ENCODE assay signal across 24 cellular contexts in genomic region chr1:51355382-51355781, GRCh38. TPM values are rescaled to one million over a fixed set of nuclear protein-coding genes. Genes with fewer than 3 reads are reported as not detected.
DNase-seq lines count a peak whose midpoint lies in the region; ATAC-seq, FAIRE-seq and TF ChIP-seq lines count a peak whose summit lies in the region.
"Had no signal": no experiment of that assay in that cellular context is flagged by ENCODE, and none has a peak within 500 bp of the region (broad histone marks: within the 10 kb centered on the region; RNA-seq: fewer than 3 reads in every experiment).

No MANE protein-coding gene starts in this region.

- 100% methylated on average over 1 of the region's 1 CpG for WGBS in HepG2 (ENCODE audit: low lambda C conversion rate)
- WGBS in right lobe of liver (ENCODE audit: insufficient coverage, low coverage, low lambda C conversion rate, missing lambda C conversion rate) = 86% methylated on average over 1 of the region's 1 CpG
- WGBS in IMR-90 (ENCODE audit: extremely low coverage in 2 of 2, insufficient read length in 1 of 2), 2 experiments = no CpG with 5 or more reads among the region's 1 CpG

- H3K4me1 ChIP-seq in HepG2 (ENCODE audit: insufficient read depth, low read length) (peaks cover 14% of the 10 kb centered on the region), right lobe of liver (no peaks in the 10 kb centered on the region), IMR-90 (ENCODE audit: control insufficient read depth, insufficient read depth, low read length) (no peaks in the 10 kb centered on the region)
- H3K4me1 ChIP-seq: BE2C had no signal

- H4K5ac ChIP-seq in IMR-90 (ENCODE audit: low read depth, low read length) = no peak overlapping the region

- intact Hi-C loops in HepG2 (cut with micrococcal nuclease; ENCODE audit: unreplicated experiment) = no loop called here
- intact Hi-C loops in right lobe of liver (cut with DNase I) = no loop called here
- intact Hi-C loops in IMR-90 (cut with micrococcal nuclease) = no loop called here

- H3K4me3 ChIP-seq in HepG2 (replicated peaks in 1 of 3; ENCODE audit: insufficient read depth in 1 of 3, low read depth in 2 of 3, low read length in 3 of 3) = no peak overlapping the region
- no peak overlapping the region for H3K4me3 ChIP-seq in right lobe of liver
- H3K4me3 ChIP-seq in IMR-90 (ENCODE audit: insufficient read depth, low read depth, low read length) = no peak overlapping the region
- H3K4me3 ChIP-seq: BLaER1 had no signal

- H4K91ac ChIP-seq in IMR-90 (ENCODE audit: insufficient read depth, low read depth, low read length) = no peak overlapping the region

- no peak overlapping the region for H3K23ac ChIP-seq in IMR-90 (ENCODE audit: low read depth, low read length)

- TF ChIP-seq POLR2A in HepG2 (IDR thresholded peaks at IDR 0.05; ENCODE audit: insufficient read depth in 1 of 2, low read depth in 2 of 2, low read length in 2 of 2) (no peak), right lobe of liver (IDR thresholded peaks at IDR 0.05) (no peak), IMR-90 (IDR thresholded peaks at IDR 0.05; ENCODE audit: low read depth, low read length) (no peak), GM12892 (IDR thresholded peaks at IDR 0.05; ENCODE audit: low read depth, low read length) (no peak)

- no peak overlapping the region for H2BK120ac ChIP-seq in IMR-90 (ENCODE audit: low read depth, low read length)

- POLR2A ChIA-PET in HepG2 (lab: Yijun Ruan, JAX) = no interaction called here
- POLR2A ChIA-PET in IMR-90 (lab: Charles Lee; ENCODE audit: unreplicated experiment) = no interaction called here

- H4K20me1 ChIP-seq in HepG2 (ENCODE audit: insufficient read depth, low read length) (no peaks in the 10 kb centered on the region), IMR-90 (ENCODE audit: insufficient read depth, low read length) (no peaks in the 10 kb centered on the region)
- H4K20me1 ChIP-seq: BLaER1 had no signal

- in situ Hi-C loops in HepG2 (cut with HindIII; ENCODE audit: extremely low pct_ligation_motif_present, low pct_unique_long_range_greater_than_20kb) (no loop called here), IMR-90 (cut with MboI; ENCODE audit: low sequenced_read_pairs) (no loop called here)

- TF ChIP-seq CTCF in HepG2 (CRISPR knock-in tag; IDR thresholded peaks at IDR 0.05) = no peak
- TF ChIP-seq CTCF in right lobe of liver (IDR thresholded peaks at IDR 0.05) = no peak
- no peak for TF ChIP-seq CTCF in IMR-90 (conservative IDR thresholded peaks at IDR 0.05; ENCODE audit: low read depth, low read length)

- no peak overlapping the region for H3K4ac ChIP-seq in IMR-90 (ENCODE audit: low read depth, low read length)

- no peak for ATAC-seq in HepG2
- ATAC-seq in right lobe of liver = no peak
- ATAC-seq in IMR-90 (ENCODE audit: low read depth) = no peak

- H2AK9ac ChIP-seq in IMR-90 (replicated peaks; ENCODE audit: low read depth, low read length, poor library complexity) = no peak overlapping the region

- no peak overlapping the region for H3K14ac ChIP-seq in IMR-90 (replicated peaks; ENCODE audit: low read depth, low read length)

- H4K8ac ChIP-seq in IMR-90 (ENCODE audit: low read depth in 2 of 2, low read length in 2 of 2) = no peak overlapping the region

- H3K9me1 ChIP-seq in IMR-90 (ENCODE audit: insufficient read depth, low read length) = 0 out of 2 replicates have a peak, but pooled peaks cover 3% of the 10 kb centered on the region

- no peaks in the 10 kb centered on the region for H3K27me3 ChIP-seq in HepG2 (ENCODE audit: control insufficient read depth in 1 of 2, insufficient read depth in 2 of 2, low read length in 2 of 2)
- no peaks in the 10 kb centered on the region for H3K27me3 ChIP-seq in right lobe of liver
- no peaks in the 10 kb centered on the region for H3K27me3 ChIP-seq in IMR-90 (ENCODE audit: control insufficient read depth, insufficient read depth, low read length)
- H3K27me3 ChIP-seq: BE2C, BLaER1 had no signal

- TF ChIP-seq RAD21 in HepG2 (CRISPR knock-in tag; IDR thresholded peaks at IDR 0.05) (no peak), IMR-90 (IDR thresholded peaks at IDR 0.05; ENCODE audit: low read length) (no peak)

- H3K4me2 ChIP-seq in HepG2 (ENCODE audit: low read depth, low read length) = no peak overlapping the region
- H3K4me2 ChIP-seq in IMR-90 (ENCODE audit: low read depth, low read length) = no peak overlapping the region
- H3K4me2 ChIP-seq: BLaER1 had no signal

- no peak overlapping the region for H2AFZ ChIP-seq in HepG2 (ENCODE audit: low read length)
- no peak overlapping the region for H2AFZ ChIP-seq in IMR-90 (replicated peaks; ENCODE audit: low read length, poor library complexity)

- H3K36me3 ChIP-seq in HepG2 (replicated peaks in 1 of 2; ENCODE audit: control insufficient read depth in 1 of 2, insufficient read depth in 2 of 2, low read length in 2 of 2) (peaks cover 2 to 20% of the 10 kb centered on the region in 2 experiments; a peak in 3 of 5 replicates), right lobe of liver (peaks cover 0 to 20% (median 3%) of the 10 kb centered on the region in 4 donors), IMR-90 (ENCODE audit: control insufficient read depth, insufficient read depth, low read length) (peaks cover 12% of the 10 kb centered on the region)
- H3K36me3 ChIP-seq: BE2C had no signal

- H3K79me2 ChIP-seq in HepG2 (ENCODE audit: insufficient read depth, low read length) = no peaks in the 10 kb centered on the region

- BruUV-seq in HepG2 (replicated peaks; lab: Mats Ljungman, UMichigan) (no TSS peak), IMR-90 (replicated peaks; lab: Mats Ljungman, UMichigan) (no TSS peak)

- H3K18ac ChIP-seq in IMR-90 (ENCODE audit: low read depth, low read length) = no peak overlapping the region

- H3K9me3 ChIP-seq in HepG2 (ENCODE audit: low read length) (no peaks in the 10 kb centered on the region), right lobe of liver (no peaks in the 10 kb centered on the region), IMR-90 (ENCODE audit: control insufficient read depth, insufficient read depth, low read length) (no peaks in the 10 kb centered on the region)
- H3K9me3 ChIP-seq: BE2C, BLaER1 had no signal

- no peak for DNase-seq in HepG2 (ENCODE audit: low spot score)
- DNase-seq in right lobe of liver = no peak
- no peak for DNase-seq in GM19239 (ENCODE audit: insufficient read length, low spot score)
- no peak for DNase-seq in IMR-90
- DNase-seq in DMS79 treated with DMSO at 0.1 percent for 48 hours (lab: John Stamatoyannopoulos, UW) = no peak
- no peak for DNase-seq in SHP77 treated with DMSO at 0.1 percent for 48 hours (lab: John Stamatoyannopoulos, UW)
- no peak for DNase-seq in GM12892 (ENCODE audit: insufficient read length)
- DNase-seq: ACHN; BE2C; C1 segment of cervical spinal cord; CD4-positive, alpha-beta memory T cell; CD4-positive, CD25-positive, alpha-beta regulatory T cell; CD8-positive, alpha-beta memory T cell; COR-L47; DMS 273 treated with DMSO at 0.1 percent for 48 hours; DMS153; DMS53; DMS79; GF-D8 had no signal

- H3K79me1 ChIP-seq in IMR-90 (ENCODE audit: low read depth in 1 of 2, low read length in 2 of 2) = no peaks in the 10 kb centered on the region; a peak in 1 of 4 replicates

- H2BK20ac ChIP-seq in IMR-90 (ENCODE audit: low read depth, low read length) = no peak overlapping the region

- CTCF ChIA-PET in HepG2 (lab: Yijun Ruan, JAX; ENCODE audit: low intra/inter-chr PET ratio, low total read pairs) = no interaction called here
- CTCF ChIA-PET in IMR-90 (lab: Yijun Ruan, JAX) = no interaction called here

- H3K9ac ChIP-seq in HepG2 (ENCODE audit: insufficient read depth, low read depth, low read length) (no peak overlapping the region), IMR-90 (ENCODE audit: low read depth, low read length) (no peak overlapping the region)
- H3K9ac ChIP-seq: BLaER1 had no signal

- TF ChIP-seq EP300 in HepG2 (IDR thresholded peaks at IDR 0.05; ENCODE audit: low read depth in 2 of 2, low read length in 2 of 2) = no peak
- TF ChIP-seq EP300 in HepG2 (CRISPR knock-in tag; IDR thresholded peaks at IDR 0.05; ENCODE audit: borderline replicate concordance) = no peak

- FAIRE-seq in HepG2 (lab: Jason Lieb, UNC) (no peak), GM19239 (lab: Jason Lieb, UNC) (peak; percentile 54), islet of Langerhans (lab: Jason Lieb, UNC) (peak; percentile 81), GM12892 (lab: Jason Lieb, UNC) (no peak)
- FAIRE-seq: GM12891 had no signal

- no peak overlapping the region for H3K27ac ChIP-seq in HepG2 (ENCODE audit: extremely low read length, insufficient read depth, low read length)
- H3K27ac ChIP-seq in right lobe of liver = no peak overlapping the region
- no peak overlapping the region for H3K27ac ChIP-seq in IMR-90 (ENCODE audit: insufficient read depth, low read length)
- H3K27ac ChIP-seq: 22Rv1, BLaER1 had no signal

- H2BK15ac ChIP-seq in IMR-90 (ENCODE audit: low read depth, low read length) = no peak overlapping the region

- no peak overlapping the region for H2AK5ac ChIP-seq in IMR-90 (ENCODE audit: low read depth, low read length)

- dilution Hi-C loops in IMR-90 (cut with HindIII; ENCODE audit: low sequenced_read_pairs, unreplicated experiment) = no loop called here

- no peak overlapping the region for H3K56ac ChIP-seq in IMR-90 (ENCODE audit: extremely low read depth, insufficient read depth, low read length)

- H2BK5ac ChIP-seq in IMR-90 (ENCODE audit: low read depth, low read length, poor library complexity, severe bottlenecking) = no peak overlapping the region

RNA-seq across cellular contexts. Expression of gene TTC39A, which starts 25.0 kb away (rescaled TPM):
- 0.33 and 0.90 TPM in 2 replicates for total RNA-seq in HepG2 (2016; rRNA removed; fragmentation: Illumina TruSeq; extraction: Trizol)
- 0.44 and 0.61 TPM in 2 replicates for total RNA-seq in HepG2 (2016; cell fraction: cytosol; rRNA removed; fragmentation: Illumina TruSeq; extraction: Trizol; ENCODE audit: low read depth)
- total RNA-seq in HepG2 (2016; cell fraction: insoluble cytoplasmic fraction; rRNA removed; fragmentation: Illumina TruSeq; extraction: Trizol) = 0.48 and 1.2 TPM in 2 replicates
- total RNA-seq in HepG2 (2016; cell fraction: membrane; rRNA removed; fragmentation: Illumina TruSeq; extraction: Trizol) = 0.79 and 1.1 TPM in 2 replicates
- total RNA-seq in HepG2 (2016; cell fraction: nucleus; rRNA removed; fragmentation: Illumina TruSeq; extraction: Trizol) = 0.50 and 0.81 TPM in 2 replicates
- 1.5 and 1.7 TPM in 2 replicates for polyA plus RNA-seq in HepG2 (2011; rRNA removed)
- polyA plus RNA-seq in HepG2 (2011; cell fraction: cytosol; rRNA removed) = 0.79 and 1.2 TPM in 2 replicates
- 1.1 and 1.7 TPM in 2 replicates for polyA plus RNA-seq in HepG2 (2011; cell fraction: nucleus; rRNA removed)
- 0.32 and 0.73 TPM in 2 replicates for polyA plus RNA-seq in HepG2 (2012)
- polyA plus RNA-seq in HepG2 (2016; cell fraction: cytosol; fragmentation: Illumina TruSeq; extraction: Trizol; ENCODE audit: low read depth) = 0.38 and 0.95 TPM in 2 replicates
- 1.2 and 1.3 TPM in 2 replicates for polyA plus RNA-seq in HepG2 (2016; cell fraction: insoluble cytoplasmic fraction; fragmentation: Illumina TruSeq; extraction: Trizol; ENCODE audit: low read depth)
- 0.62 and 0.74 TPM in 2 replicates for polyA plus RNA-seq in HepG2 (2016; cell fraction: membrane; fragmentation: Illumina TruSeq; extraction: Trizol; ENCODE audit: low read depth)
- polyA plus RNA-seq in HepG2 (2016; cell fraction: nucleus; fragmentation: Illumina TruSeq; extraction: Trizol; ENCODE audit: insufficient read depth, low read depth) = 1.8 and 2.5 TPM in 2 replicates
- polyA minus RNA-seq in HepG2 (2011; rRNA and poly(A)+ RNA removed; ENCODE audit: low replicate concordance) = 0.47 and 1.9 TPM in 2 replicates
- 1.2 and 1.3 TPM in 2 replicates for polyA minus RNA-seq in HepG2 (2011; cell fraction: cytosol; rRNA and poly(A)+ RNA removed)
- 0.77 and 1.4 TPM in 2 replicates for polyA minus RNA-seq in HepG2 (2011; cell fraction: nucleus; rRNA and poly(A)+ RNA removed)
- 1 to 10 TPM in 5 of 6 experiments, under 1 TPM in 1; 0.34 to 8.5 (median 3.4) TPM for total RNA-seq in right lobe of liver
- total RNA-seq in IMR-90 (2012; rRNA removed) = 0.28 and 0.72 TPM in 2 replicates
- 0.62 and 0.79 TPM in 2 replicates for polyA plus RNA-seq in IMR-90 (2012; rRNA removed)
- 0.08 and 0.42 TPM in 2 replicates for polyA plus RNA-seq in IMR-90 (2012; cell fraction: cytosol; rRNA removed)
- 0.40 and 0.60 TPM in 2 replicates for polyA plus RNA-seq in IMR-90 (2012; cell fraction: nucleus; rRNA removed; ENCODE audit: low replicate concordance)
- polyA plus RNA-seq in GM12892 (2012; ENCODE audit: missing spikeins) = 2.0 TPM
- total RNA-seq: CD4-positive, alpha-beta memory T cell; CD4-positive, CD25-positive, alpha-beta regulatory T cell had no signal
- polyA plus RNA-seq: CD14-positive monocyte; CD4-positive, alpha-beta memory T cell; CD8-positive, alpha-beta memory T cell had no signal
